ENCODE assay signal across 24 cellular contexts in the genomic region with DNA sequence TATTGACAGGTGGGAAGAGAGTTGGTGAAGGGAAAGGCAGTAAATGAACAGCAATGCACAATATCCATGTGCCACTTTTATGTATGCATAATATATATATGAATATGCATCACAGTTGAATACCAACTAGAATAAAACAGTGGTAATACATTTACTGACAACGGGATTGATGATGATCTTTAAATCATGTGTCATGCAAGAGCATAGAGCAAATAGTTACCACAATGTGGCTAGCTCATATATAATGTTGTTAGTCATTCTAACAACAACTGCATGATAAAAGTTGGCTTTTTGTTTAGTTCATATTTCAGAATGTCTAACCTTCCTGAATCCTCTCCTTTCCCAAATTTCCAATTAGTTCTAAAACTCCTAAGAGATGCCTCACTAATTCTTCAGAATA.
"Had no signal": no experiment of that assay in that cellular context is flagged by ENCODE, and none has a peak within 500 bp of the region (broad histone marks: within the 10 kb centered on the region; RNA-seq: fewer than 3 reads in every experiment).

No MANE protein-coding gene starts in this region.

- H3K4me3 ChIP-seq: coronary artery, gastroesophageal sphincter, lung, right atrium auricular region, sigmoid colon, skin epidermis, testis, tibial nerve, upper lobe of right lung, vagina had no signal

- DNase-seq: effector CD4-positive, alpha-beta T cell; endodermal cell; erythroblast; glutamatergic neuron; left colon; left ventricle myocardium superior; mesenchymal stem cell; naive B cell; nephron progenitor cell; sigmoid colon; stimulated activated CD4-positive, alpha-beta T cell treated with anti-CD3 and anti-CD28 coated beads, Interleukin-2, amount 100 ng/mL, for 24 hours; stimulated activated CD4-positive, alpha-beta T cell treated with anti-CD3 and anti-CD28 coated beads, Interleukin-4, amount 100 ng/mL, for 4 hours; stimulated activated naive B cell treated with anti-CD40 and anti-IgM and Interleukin-4, amounts not matched to agents 10 μg/mL and 1 μg/mL and 100 μg/mL, for 72 hours; stimulated activated naive CD8-positive, alpha-beta T cell treated with anti-CD3 and anti-CD28 coated beads, Interleukin-15, amount 100 ng/mL, for 72 hours; testis; upper lobe of right lung had no signal

- H3K27me3 ChIP-seq: gastroesophageal sphincter, neutrophil, right atrium auricular region, sigmoid colon, testis, tibial nerve, upper lobe of right lung, vagina had no signal

- ATAC-seq: gastroesophageal sphincter; left colon; left ventricle myocardium superior; stimulated activated naive B cell treated with anti-CD40 and anti-IgM and Interleukin-4, amounts not matched to agents 10 μg/mL and 1 μg/mL and 100 μg/mL, for 72 hours; stimulated activated naive CD8-positive, alpha-beta T cell treated with anti-CD3 and anti-CD28 coated beads, Interleukin-15, amount 100 ng/mL, for 72 hours; upper lobe of right lung had no signal

- H3K27ac ChIP-seq: coronary artery, gastroesophageal sphincter, neutrophil, right atrium auricular region, sigmoid colon, skin epidermis, testis, tibial nerve, upper lobe of right lung, vagina had no signal

- H3K4me1 ChIP-seq: gastroesophageal sphincter, right atrium auricular region, sigmoid colon, tibial nerve, upper lobe of right lung, vagina had no signal

- H3K36me3 ChIP-seq: gastroesophageal sphincter, neutrophil, right atrium auricular region, sigmoid colon, tibial nerve, upper lobe of right lung, vagina had no signal

- H3K9me3 ChIP-seq: gastroesophageal sphincter, neutrophil, right atrium auricular region, sigmoid colon, testis, tibial nerve, upper lobe of right lung, vagina had no signal
